26 cellular contexts compared by ENCODE assay signal in genomic region chr4:11468901-11469300, GRCh38. TPM values are rescaled to one million over a fixed set of nuclear protein-coding genes. Genes with fewer than 3 reads are reported as not detected.
DNase-seq lines count a peak whose midpoint lies in the region; ATAC-seq and TF ChIP-seq lines count a peak whose summit lies in the region.
"Had no signal": no experiment of that assay in that cellular context is flagged by ENCODE, and none has a peak within 500 bp of the region (broad histone marks: within the 10 kb centered on the region; RNA-seq: fewer than 3 reads in every experiment).

No MANE protein-coding gene starts in this region.

- peaks cover 36% of the 10 kb centered on the region for H3K4me1 Mint-ChIP-seq in CD4-positive, alpha-beta T cell (ENCODE audit: low read depth)

- no peak for TF ChIP-seq RAD21 in Ishikawa (IDR thresholded peaks at IDR 0.05; ENCODE audit: low read depth)

- intact Hi-C loops in CD4-positive, alpha-beta T cell (cut with DNase I, micrococcal nuclease): no loop called here
- intact Hi-C loops in mucosa of descending colon (cut with DNase I, micrococcal nuclease): no loop called here

- no peaks in the 10 kb centered on the region for H3K4me1 ChIP-seq in mucosa of descending colon (ENCODE audit: low read depth)
- H3K4me1 ChIP-seq: body of pancreas, tibial artery had no signal

- no peak overlapping the region for H3K4me3 Mint-ChIP-seq in CD4-positive, alpha-beta T cell
- H3K4me3 Mint-ChIP-seq: activated CD4-positive, alpha-beta memory T cell treated with anti-CD3 and anti-CD28 coated beads for 36 hours; stimulated activated naive CD8-positive, alpha-beta T cell treated with anti-CD3 and anti-CD28 coated beads, Interleukin-15, Interleukin-2, amounts not matched to agents 100 ng/mL and 50 ng/mL, for 24 hours had no signal

- TF ChIP-seq CTCF in CD4-positive, alpha-beta T cell (IDR thresholded peaks at IDR 0.05): no peak
- TF ChIP-seq CTCF in mucosa of descending colon (IDR thresholded peaks at IDR 0.05): no peak

- H3K27me3 Mint-ChIP-seq in CD4-positive, alpha-beta T cell: no peaks in the 10 kb centered on the region
- H3K27me3 Mint-ChIP-seq: activated CD4-positive, alpha-beta memory T cell treated with anti-CD3 and anti-CD28 coated beads for 36 hours; stimulated activated naive CD8-positive, alpha-beta T cell treated with anti-CD3 and anti-CD28 coated beads, Interleukin-15, Interleukin-2, amounts not matched to agents 100 ng/mL and 50 ng/mL, for 24 hours had no signal

- TF ChIP-seq EP300 in Ishikawa (IDR thresholded peaks at IDR 0.05; ENCODE audit: borderline replicate concordance): no peak

- CTCF ChIA-PET in CD4-positive, alpha-beta T cell (lab: Charles Lee): no interaction called here

- no peaks in the 10 kb centered on the region for H3K36me3 Mint-ChIP-seq in CD4-positive, alpha-beta T cell (ENCODE audit: low read depth)

- no peak overlapping the region for H3K27ac ChIP-seq in CD4-positive, alpha-beta T cell (ENCODE audit: low read depth, low read length)
- peak overlapping the region; percentile 91 for H3K27ac ChIP-seq in epithelial cell of prostate
- H3K27ac ChIP-seq: BLaER1, body of pancreas, tibial artery, WERI-Rb-1 had no signal

- H3K27ac Mint-ChIP-seq in CD4-positive, alpha-beta T cell: peak overlapping the region; percentile 77
- H3K27ac Mint-ChIP-seq: activated CD4-positive, alpha-beta memory T cell treated with anti-CD3 and anti-CD28 coated beads for 36 hours; stimulated activated naive CD8-positive, alpha-beta T cell treated with anti-CD3 and anti-CD28 coated beads, Interleukin-15, Interleukin-2, amounts not matched to agents 100 ng/mL and 50 ng/mL, for 24 hours had no signal

- no peaks in the 10 kb centered on the region for H3K36me3 ChIP-seq in mucosa of descending colon (ENCODE audit: low read depth)
- H3K36me3 ChIP-seq: BLaER1, spleen, tibial artery, WERI-Rb-1 had no signal

- H3K4me3 ChIP-seq in mucosa of descending colon: no peak overlapping the region
- H3K4me3 ChIP-seq: BLaER1, body of pancreas, spleen, tibial artery had no signal

- no peak for DNase-seq in CD4-positive, alpha-beta T cell
- DNase-seq in epithelial cell of prostate (ENCODE audit: low read depth, low spot score) (no peak), mucosa of descending colon (no peak), NK-92 (lab: John Stamatoyannopoulos, UW; ENCODE audit: unreplicated experiment) (no peak), NCI-H774 (lab: John Stamatoyannopoulos, UW) (no peak)
- DNase-seq: activated CD4-positive, alpha-beta memory T cell treated with anti-CD3 and anti-CD28 coated beads for 36 hours; activated effector memory CD4-positive, alpha-beta T cell treated with anti-CD3 and anti-CD28 coated beads, Interleukin-2, amount 50 U/mL, for 16 hours; body of pancreas; effector CD4-positive, alpha-beta T cell; EL; foreskin melanocyte; mesenchymal stem cell; naive thymus-derived CD8-positive, alpha-beta T cell; NCI-H446; NK-92 treated with Interleukin-12 subunit alpha and Interleukin-12 subunit beta, amount 100 ng/mL, for 24 hours; spleen; stimulated activated CD4-positive, alpha-beta T cell treated with anti-CD3 and anti-CD28 coated beads, Interleukin-4, amount 100 ng/mL, for 1 hour; tibial artery; WERI-Rb-1 had no signal

- no peaks in the 10 kb centered on the region for H3K9me3 Mint-ChIP-seq in CD4-positive, alpha-beta T cell
- H3K9me3 Mint-ChIP-seq: activated CD4-positive, alpha-beta memory T cell treated with anti-CD3 and anti-CD28 coated beads for 36 hours had no signal

- POLR2A ChIA-PET in CD4-positive, alpha-beta T cell (lab: Charles Lee): no interaction called here

- ATAC-seq in CD4-positive, alpha-beta T cell (ENCODE audit: poor library complexity): no peak
- ATAC-seq in mucosa of descending colon (peak; percentile 71), GM21529 (IDR thresholded peaks at IDR 0.05; ENCODE audit: unreplicated experiment) (no peak), HG02840 (IDR thresholded peaks at IDR 0.05; ENCODE audit: low FRiP score, unreplicated experiment) (no peak)
- ATAC-seq: body of pancreas; naive thymus-derived CD8-positive, alpha-beta T cell had no signal

- no peaks in the 10 kb centered on the region for H3K9me3 ChIP-seq in CD4-positive, alpha-beta T cell (ENCODE audit: control insufficient read depth, low read length)
- H3K9me3 ChIP-seq in mucosa of descending colon: no peaks in the 10 kb centered on the region
- H3K9me3 ChIP-seq: BLaER1, body of pancreas, spleen, tibial artery had no signal

- no peaks in the 10 kb centered on the region for H3K27me3 ChIP-seq in CD4-positive, alpha-beta T cell (ENCODE audit: control insufficient read depth, insufficient read depth, low read length)
- H3K27me3 ChIP-seq: BLaER1, body of pancreas, spleen had no signal

TF ChIP-seq in Ishikawa, 13 proteins besides CTCF, POLR2A, EP300 and RAD21:
- TF ChIP-seq YY1 (IDR thresholded peaks at IDR 0.05; ENCODE audit: low read depth): no peak
- peak; percentile 45 for TF ChIP-seq TEAD4 (IDR thresholded peaks at IDR 0.05)

RNA-seq across cellular contexts. Expression of gene HS3ST1, which starts 40.2 kb away (rescaled TPM):
- total RNA-seq in CD4-positive, alpha-beta T cell: not detected
- total RNA-seq in mucosa of descending colon: 1 to 10 TPM; 4.0 to 6.3 (median 5.5) TPM
- total RNA-seq: A673; activated CD4-positive, alpha-beta memory T cell treated with anti-CD3 and anti-CD28 coated beads for 36 hours; chondrocyte had no signal

Comparison
In these comparisons a context has a peak if more than half of its experiments do, and no peak if none do; other contexts are left out.
1. RNA of gene HS3ST1, which starts 40.2 kb away (total RNA-seq): 4.0 to 6.3 TPM in mucosa of descending colon; not detected in CD4-positive, alpha-beta T cell; every median in the first group is over 4 times any median in the second.